9 cellular contexts compared by ENCODE assay signal in genomic region chr2:96241901-96242611, GRCh38. TPM values are rescaled to one million over a fixed set of nuclear protein-coding genes. Genes with fewer than 3 reads are reported as not detected.
A peak's percentile ranks its signal among the peaks of the same experiment; 100 is the strongest.
DNase-seq lines count a peak whose midpoint lies in the region; ATAC-seq lines count a peak whose summit lies in the region.
"Had no signal": no experiment of that assay in that cellular context is flagged by ENCODE, and none has a peak within 500 bp of the region (broad histone marks: within the 10 kb centered on the region; RNA-seq: fewer than 3 reads in every experiment).

No MANE protein-coding gene starts in this region.

- no peaks in the 10 kb centered on the region for H3K9me3 Mint-ChIP-seq in immature natural killer cell
- no peaks in the 10 kb centered on the region for H3K9me3 Mint-ChIP-seq in stimulated activated memory B cell treated with anti-CD40 and anti-IgM and Interleukin-4, amounts not matched to agents 10 μg/mL and 1 μg/mL and 100 μg/mL, for 72 hours

- H3K36me3 Mint-ChIP-seq in immature natural killer cell: peaks cover 0 to 10% (median 4%) of the 10 kb centered on the region in 3 donors
- H3K36me3 Mint-ChIP-seq in stimulated activated memory B cell treated with anti-CD40 and anti-IgM and Interleukin-4, amounts not matched to agents 10 μg/mL and 1 μg/mL and 100 μg/mL, for 72 hours: peaks cover 16% of the 10 kb centered on the region

- H3K9me3 ChIP-seq in adipocyte (ENCODE audit: control insufficient read depth, low read length): no peaks in the 10 kb centered on the region
- H3K9me3 ChIP-seq: A549 had no signal

- DNase-seq in NCI-H510A treated with DMSO at 0.1 percent for 48 hours (lab: John Stamatoyannopoulos, UW) (peak; percentile 21), NCI-H510A (lab: John Stamatoyannopoulos, UW) (no peak), SIG-M5 (lab: John Stamatoyannopoulos, UW) (peak; percentile 33), adipocyte (ENCODE audit: low read depth) (peak; percentile 75), immature natural killer cell (peak; percentile 57 to 66 (median 57)), NCI-H2171 (lab: John Stamatoyannopoulos, UW) (no peak)

- peak overlapping the region; percentile 45 for H3K9ac ChIP-seq in adipocyte (ENCODE audit: low read length)

- peaks cover 32 to 36% of the 10 kb centered on the region in 2 donors for H3K4me1 Mint-ChIP-seq in immature natural killer cell
- peaks cover 48% of the 10 kb centered on the region for H3K4me1 Mint-ChIP-seq in stimulated activated memory B cell treated with anti-CD40 and anti-IgM and Interleukin-4, amounts not matched to agents 10 μg/mL and 1 μg/mL and 100 μg/mL, for 72 hours

- H3K36me3 ChIP-seq in adipocyte (ENCODE audit: control insufficient read depth, insufficient read depth, low read length, severe bottlenecking): peaks cover 9% of the 10 kb centered on the region

- peaks cover 39% of the 10 kb centered on the region for H3K4me1 ChIP-seq in adipocyte (ENCODE audit: control insufficient read depth, insufficient read depth, low read length)
- H3K4me1 ChIP-seq: A549 had no signal

- no peaks in the 10 kb centered on the region for H3K27me3 ChIP-seq in adipocyte (replicated peaks; ENCODE audit: control insufficient read depth, insufficient read depth, low read length)

- H3K4me3 ChIP-seq in adipocyte (ENCODE audit: low read length): no peak overlapping the region
- H3K4me3 ChIP-seq: A549 had no signal

- peak overlapping the region; percentile 55 to 84 (median 76) for H3K4me3 Mint-ChIP-seq in immature natural killer cell
- H3K4me3 Mint-ChIP-seq in stimulated activated memory B cell treated with anti-CD40 and anti-IgM and Interleukin-4, amounts not matched to agents 10 μg/mL and 1 μg/mL and 100 μg/mL, for 72 hours: peak overlapping the region; percentile 29

- H3K27ac Mint-ChIP-seq in immature natural killer cell: peak overlapping the region; percentile 94 to 96 (median 96)
- peak overlapping the region; percentile 97 for H3K27ac Mint-ChIP-seq in stimulated activated memory B cell treated with anti-CD40 and anti-IgM and Interleukin-4, amounts not matched to agents 10 μg/mL and 1 μg/mL and 100 μg/mL, for 72 hours

- peaks cover 0 to 5% (median 0%) of the 10 kb centered on the region in 3 donors for H3K27me3 Mint-ChIP-seq in immature natural killer cell (ENCODE audit: low read depth in 3 of 3)
- H3K27me3 Mint-ChIP-seq in stimulated activated memory B cell treated with anti-CD40 and anti-IgM and Interleukin-4, amounts not matched to agents 10 μg/mL and 1 μg/mL and 100 μg/mL, for 72 hours: no peaks in the 10 kb centered on the region

- peak; percentile 59 for ATAC-seq in HG03025 (IDR thresholded peaks at IDR 0.05; ENCODE audit: low FRiP score, unreplicated experiment)
- ATAC-seq in stimulated activated memory B cell treated with anti-CD40 and anti-IgM and Interleukin-4, amounts not matched to agents 10 μg/mL and 1 μg/mL and 100 μg/mL, for 72 hours: peak; percentile 95

RNA-seq across cellular contexts. Expression of gene TMEM127, which starts 23.7 kb away (rescaled TPM):
- polyA plus RNA-seq in immature natural killer cell: 10 to 100 TPM; 24.6 to 57.7 (median 31.3) TPM

RNA-seq across cellular contexts. Expression of gene CIAO1, which starts 24.0 kb away (rescaled TPM):
- polyA plus RNA-seq in immature natural killer cell: 100 to 1,000 TPM in 2 of 3 donors, 10 to 100 TPM in 1; 92.2 to 142 (median 134) TPM

RNA-seq across cellular contexts. Expression of gene STARD7, which starts 33.4 kb away (rescaled TPM):
- 100 to 1,000 TPM; 161 to 252 (median 173) TPM for polyA plus RNA-seq in immature natural killer cell

Comparison
In these comparisons a context has a peak if more than half of its experiments do, and no peak if none do; other contexts are left out.
1. DNase-seq: peak in NCI-H510A treated with DMSO at 0.1 percent for 48 hours (single experiment), SIG-M5 (single experiment), adipocyte (single experiment) and immature natural killer cell (3 of 3); none in NCI-H510A (single experiment) and NCI-H2171 (single experiment).